20 cellular contexts compared by ENCODE assay signal in the genomic region with DNA sequence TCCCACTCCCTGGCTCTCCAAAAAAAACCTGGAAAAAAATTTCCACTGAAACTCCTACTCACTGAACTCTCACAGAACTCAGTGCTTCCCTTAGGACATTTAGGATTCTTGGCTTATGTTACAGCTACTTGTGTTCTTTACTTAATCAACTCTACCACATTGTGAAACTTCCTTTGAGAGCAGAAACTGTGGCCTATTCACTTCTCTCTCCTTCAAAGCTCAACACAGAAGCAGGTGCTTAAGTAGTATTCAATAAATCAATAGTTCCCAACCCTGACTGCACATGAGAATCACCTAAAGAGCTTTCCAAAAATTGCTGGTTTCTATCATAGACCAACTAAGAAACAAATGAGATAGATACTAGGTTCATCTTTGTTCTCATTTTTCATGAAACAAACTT.
DNase-seq lines count a peak whose midpoint lies in the region; ATAC-seq and TF ChIP-seq lines count a peak whose summit lies in the region.
"Had no signal": no experiment of that assay in that cellular context is flagged by ENCODE, and none has a peak within 500 bp of the region (broad histone marks: within the 10 kb centered on the region; RNA-seq: fewer than 3 reads in every experiment).

No MANE protein-coding gene starts in this region.

- no peak for TF ChIP-seq CTCF in GM13976 (IDR thresholded peaks at IDR 0.05; ENCODE audit: borderline replicate concordance, control extremely low read depth, extremely low read depth, insufficient read depth, missing control alignments)

- intact Hi-C loops in activated T-helper 1 cell treated with anti-CD3 and anti-CD28 coated beads, Interleukin-12 subunit alpha, Interleukin-12 subunit beta, Interleukin-2, Interleukin-4 antibody, amounts not matched to agents 30 ng/mL and 10 ng/mL and 1 ng/mL, durations not matched to agents 14 hours and 24 hours and 36 hours (cut with micrococcal nuclease), result no loop called here

- peaks cover 7% of the 10 kb centered on the region for H3K4me1 Mint-ChIP-seq in T-helper 1 cell treated with Interleukin-12 subunit alpha and Interleukin-12 subunit beta and Interleukin-4 antibody, amounts not matched to agents 30 μg/mL and 1 μg/mL, for 36 hours (ENCODE audit: low read depth)
- peaks cover 12% of the 10 kb centered on the region for H3K4me1 Mint-ChIP-seq in activated T-helper 1 cell treated with anti-CD3 and anti-CD28 coated beads, Interleukin-12 subunit alpha, Interleukin-12 subunit beta, Interleukin-2, Interleukin-4 antibody, amounts not matched to agents 30 ng/mL and 10 ng/mL and 1 ng/mL, durations not matched to agents 14 hours and 24 hours and 36 hours (ENCODE audit: low read depth)
- H3K4me1 Mint-ChIP-seq in natural killer cell treated with Interleukin-12 subunit alpha and Interleukin-12 subunit beta and Interleukin-15 and Interleukin-18, amount 100 ng/mL, for 72 hours (ENCODE audit: low read depth in 2 of 2), result peaks cover 17 to 49% of the 10 kb centered on the region in 2 donors
- H3K4me1 Mint-ChIP-seq: neural progenitor cell; stimulated activated memory B cell treated with anti-CD40 and anti-IgM and Interleukin-4, amounts not matched to agents 10 μg/mL and 1 μg/mL and 100 μg/mL, for 72 hours had no signal

- in situ Hi-C loops in GM13976 (cut with MboI; ENCODE audit: low sequenced_read_pairs, unreplicated experiment), result no loop called here

- H3K36me3 Mint-ChIP-seq in T-helper 1 cell treated with Interleukin-12 subunit alpha and Interleukin-12 subunit beta and Interleukin-4 antibody, amounts not matched to agents 30 μg/mL and 1 μg/mL, for 36 hours (ENCODE audit: low read depth), result peaks cover 21% of the 10 kb centered on the region
- H3K36me3 Mint-ChIP-seq in activated T-helper 1 cell treated with anti-CD3 and anti-CD28 coated beads, Interleukin-12 subunit alpha, Interleukin-12 subunit beta, Interleukin-2, Interleukin-4 antibody, amounts not matched to agents 30 ng/mL and 10 ng/mL and 1 ng/mL, durations not matched to agents 14 hours and 24 hours and 36 hours (ENCODE audit: low read depth), result peaks cover 19% of the 10 kb centered on the region
- peaks cover 21% of the 10 kb centered on the region for H3K36me3 Mint-ChIP-seq in natural killer cell treated with Interleukin-12 subunit alpha and Interleukin-12 subunit beta and Interleukin-15 and Interleukin-18, amount 100 ng/mL, for 72 hours

- no peaks in the 10 kb centered on the region for H3K27me3 Mint-ChIP-seq in T-helper 1 cell treated with Interleukin-12 subunit alpha and Interleukin-12 subunit beta and Interleukin-4 antibody, amounts not matched to agents 30 μg/mL and 1 μg/mL, for 36 hours (ENCODE audit: low read depth)
- no peaks in the 10 kb centered on the region for H3K27me3 Mint-ChIP-seq in activated T-helper 1 cell treated with anti-CD3 and anti-CD28 coated beads, Interleukin-12 subunit alpha, Interleukin-12 subunit beta, Interleukin-2, Interleukin-4 antibody, amounts not matched to agents 30 ng/mL and 10 ng/mL and 1 ng/mL, durations not matched to agents 14 hours and 24 hours and 36 hours (ENCODE audit: insufficient read depth)
- no peaks in the 10 kb centered on the region for H3K27me3 Mint-ChIP-seq in natural killer cell treated with Interleukin-12 subunit alpha and Interleukin-12 subunit beta and Interleukin-15 and Interleukin-18, amount 100 ng/mL, for 72 hours
- H3K27me3 Mint-ChIP-seq: CD4-positive, alpha-beta T cell; stimulated activated memory B cell treated with anti-CD40 and anti-IgM and Interleukin-4, amounts not matched to agents 10 μg/mL and 1 μg/mL and 100 μg/mL, for 72 hours had no signal

- peak; percentile 61 for ATAC-seq in GM19351 (IDR thresholded peaks at IDR 0.05; ENCODE audit: unreplicated experiment)
- no peak for ATAC-seq in natural killer cell treated with Interleukin-12 subunit alpha and Interleukin-12 subunit beta and Interleukin-15 and Interleukin-18, amount 100 ng/mL, for 72 hours
- no peak for ATAC-seq in HG03439 (IDR thresholded peaks at IDR 0.05; ENCODE audit: unreplicated experiment)
- ATAC-seq: stimulated activated memory B cell treated with anti-CD40 and anti-IgM and Interleukin-4, amounts not matched to agents 10 μg/mL and 1 μg/mL and 100 μg/mL, for 72 hours had no signal

- no peak overlapping the region for H3K4me3 Mint-ChIP-seq in T-helper 1 cell treated with Interleukin-12 subunit alpha and Interleukin-12 subunit beta and Interleukin-4 antibody, amounts not matched to agents 30 μg/mL and 1 μg/mL, for 36 hours
- no peak overlapping the region for H3K4me3 Mint-ChIP-seq in activated T-helper 1 cell treated with anti-CD3 and anti-CD28 coated beads, Interleukin-12 subunit alpha, Interleukin-12 subunit beta, Interleukin-2, Interleukin-4 antibody, amounts not matched to agents 30 ng/mL and 10 ng/mL and 1 ng/mL, durations not matched to agents 14 hours and 24 hours and 36 hours
- peak overlapping the region; percentile 62 for H3K4me3 Mint-ChIP-seq in natural killer cell treated with Interleukin-12 subunit alpha and Interleukin-12 subunit beta and Interleukin-15 and Interleukin-18, amount 100 ng/mL, for 72 hours
- H3K4me3 Mint-ChIP-seq: CD4-positive, alpha-beta T cell; neural progenitor cell; stimulated activated memory B cell treated with anti-CD40 and anti-IgM and Interleukin-4, amounts not matched to agents 10 μg/mL and 1 μg/mL and 100 μg/mL, for 72 hours had no signal

- peaks cover 8% of the 10 kb centered on the region for H3K9me3 Mint-ChIP-seq in T-helper 1 cell treated with Interleukin-12 subunit alpha and Interleukin-12 subunit beta and Interleukin-4 antibody, amounts not matched to agents 30 μg/mL and 1 μg/mL, for 36 hours
- peaks cover 2% of the 10 kb centered on the region for H3K9me3 Mint-ChIP-seq in activated T-helper 1 cell treated with anti-CD3 and anti-CD28 coated beads, Interleukin-12 subunit alpha, Interleukin-12 subunit beta, Interleukin-2, Interleukin-4 antibody, amounts not matched to agents 30 ng/mL and 10 ng/mL and 1 ng/mL, durations not matched to agents 14 hours and 24 hours and 36 hours
- peaks cover 8% of the 10 kb centered on the region for H3K9me3 Mint-ChIP-seq in natural killer cell treated with Interleukin-12 subunit alpha and Interleukin-12 subunit beta and Interleukin-15 and Interleukin-18, amount 100 ng/mL, for 72 hours

- H3K27ac Mint-ChIP-seq in T-helper 1 cell treated with Interleukin-12 subunit alpha and Interleukin-12 subunit beta and Interleukin-4 antibody, amounts not matched to agents 30 μg/mL and 1 μg/mL, for 36 hours, result peak overlapping the region; percentile 73
- peak overlapping the region; percentile 49 for H3K27ac Mint-ChIP-seq in activated T-helper 1 cell treated with anti-CD3 and anti-CD28 coated beads, Interleukin-12 subunit alpha, Interleukin-12 subunit beta, Interleukin-2, Interleukin-4 antibody, amounts not matched to agents 30 ng/mL and 10 ng/mL and 1 ng/mL, durations not matched to agents 14 hours and 24 hours and 36 hours
- H3K27ac Mint-ChIP-seq in natural killer cell treated with Interleukin-12 subunit alpha and Interleukin-12 subunit beta and Interleukin-15 and Interleukin-18, amount 100 ng/mL, for 72 hours, result peak overlapping the region; percentile 73 to 84
- H3K27ac Mint-ChIP-seq: CD4-positive, alpha-beta T cell; neural progenitor cell; stimulated activated memory B cell treated with anti-CD40 and anti-IgM and Interleukin-4, amounts not matched to agents 10 μg/mL and 1 μg/mL and 100 μg/mL, for 72 hours had no signal

- DNase-seq in T-helper 1 cell (no peak), superior temporal gyrus (ENCODE audit: extremely low spot score) (no peak), GM13976 (ENCODE audit: low spot score) (no peak)
- no peak for DNase-seq in activated T-helper 1 cell treated with anti-CD3 and anti-CD28 coated beads, Interleukin-12 subunit alpha, Interleukin-12 subunit beta, Interleukin-2, Interleukin-4 antibody, amounts not matched to agents 30 ng/mL and 10 ng/mL and 1 ng/mL, durations not matched to agents 14 hours and 24 hours and 36 hours (ENCODE audit: low spot score)
- no peak for DNase-seq in natural killer cell treated with Interleukin-12 subunit alpha and Interleukin-12 subunit beta and Interleukin-15 and Interleukin-18, amount 100 ng/mL, for 72 hours (ENCODE audit: low spot score)
- DNase-seq: activated CD4-positive, CD25-positive, alpha-beta regulatory T cell; amniotic stem cell; CD4-positive, alpha-beta T cell; cerebellar nuclear complex; DMS79 treated with DMSO at 0.1 percent for 48 hours; hypothalamus; NCI-H1694; SHP77; stimulated activated CD4-positive, alpha-beta T cell treated with anti-CD3 and anti-CD28 coated beads, Interleukin-12 subunit alpha, Interleukin-12 subunit beta, amount 100 ng/mL, for 4 hours; trophoblast cell had no signal
